In the genomic region with DNA sequence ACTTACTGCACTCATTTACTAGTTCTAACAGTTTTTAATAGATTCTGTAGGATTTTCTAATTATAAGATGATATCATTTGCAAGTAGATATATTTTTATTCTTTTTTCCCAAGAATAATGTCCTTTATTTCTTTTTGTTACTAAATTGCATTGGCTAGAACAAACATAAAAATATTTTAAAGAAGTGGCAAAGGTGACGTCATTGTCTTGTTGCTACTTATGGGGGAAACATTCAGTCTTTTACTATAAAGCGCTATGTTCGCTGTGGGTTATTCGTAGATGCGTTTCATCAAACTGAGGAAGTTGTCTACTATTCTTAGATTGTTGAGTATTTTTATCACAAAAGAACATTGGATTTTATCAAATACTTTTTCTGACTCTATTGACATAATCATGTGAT, we compare ENCODE assay signal across 36 cellular contexts.
"Had no signal": no experiment of that assay in that cellular context is flagged by ENCODE, and none has a peak within 500 bp of the region (broad histone marks: within the 10 kb centered on the region; RNA-seq: fewer than 3 reads in every experiment).

No MANE protein-coding gene starts in this region.

- H3K27ac ChIP-seq: adrenal gland, body of pancreas, brain microvascular endothelial cell, breast epithelium, VCaP had no signal

- H3K4me1 Mint-ChIP-seq: activated B cell treated with CpG ODN at 0.5 μM for 24 hours; activated CD4-positive, alpha-beta T cell treated with anti-CD3 and anti-CD28 coated beads, Interleukin-2, amount 10 ng/mL, durations not matched to agents 24 days and 14 days; activated naive CD8-positive, alpha-beta T cell treated with anti-CD3 and anti-CD28 coated beads for 36 hours; activated T-helper 17 cell treated with anti-CD3 and anti-CD28 coated beads, Interleukin-2, amount 50 U/mL, for 72 hours had no signal

- H3K9me3 ChIP-seq: adrenal gland, body of pancreas, breast epithelium had no signal

- DNase-seq: activated B cell treated with CpG ODN at 0.5 μM for 24 hours; activated CD4-positive, alpha-beta memory T cell treated with anti-CD3 and anti-CD28 coated beads for 36 hours; activated CD4-positive, alpha-beta T cell treated with anti-CD3 and anti-CD28 coated beads for 4 hours; activated CD4-positive, alpha-beta T cell treated with anti-CD3 and anti-CD28 coated beads, Interleukin-2, amount 10 ng/mL, durations not matched to agents 24 days and 14 days; activated CD4-positive, alpha-beta T cell treated with anti-CD3 and anti-CD28 coated beads, Interleukin-2, amount 50 U/mL, for 1 hour; activated CD4-positive, alpha-beta T cell treated with anti-CD3 and anti-CD28 coated beads, Interleukin-2, amount 50 U/mL, for 4 hours; activated CD4-positive, CD25-positive, alpha-beta regulatory T cell treated with anti-CD3 and anti-CD28 coated beads, Interleukin-2, amount 50 U/mL, for 72 hours; activated CD8-positive, alpha-beta memory T cell treated with anti-CD3 and anti-CD28 coated beads, Interleukin-2, amount 50 U/mL, for 4 hours; activated CD8-positive, alpha-beta T cell treated with anti-CD3 and anti-CD28 coated beads for 36 hours; activated effector memory CD4-positive, alpha-beta T cell treated with anti-CD3 and anti-CD28 coated beads, Interleukin-2, amount 50 U/mL, for 16 hours; activated gamma-delta T cell treated with Interleukin-2 at 50 U/mL for 16 hours; activated naive CD4-positive, alpha-beta T cell; activated naive CD4-positive, alpha-beta T cell treated with anti-CD3 and anti-CD28 coated beads for 36 hours; activated naive CD4-positive, alpha-beta T cell treated with anti-CD3 and anti-CD28 coated beads, Interleukin-2, amount 50 U/mL, for 16 hours; activated naive CD8-positive, alpha-beta T cell treated with anti-CD3 and anti-CD28 coated beads for 36 hours; activated T-cell treated with anti-CD3 and anti-CD28 coated beads for 4 hours; activated T-cell treated with anti-CD3 and anti-CD28 coated beads, Interleukin-2, amount 50 U/mL, for 1 hour; activated T-cell treated with anti-CD3 and anti-CD28 coated beads, Interleukin-2, amount 50 U/mL, for 4 hours; activated T-cell treated with anti-CD3 and anti-CD28 coated beads, Interleukin-2, amount 50 U/mL, for 72 hours; adrenal gland; amniotic stem cell; aorta; body of pancreas; brain microvascular endothelial cell; central memory CD4-positive, alpha-beta T cell; T-helper 2 cell; T-helper 9 cell had no signal

- H3K27me3 Mint-ChIP-seq: activated B cell treated with CpG ODN at 0.5 μM for 24 hours; activated CD4-positive, alpha-beta memory T cell treated with anti-CD3 and anti-CD28 coated beads for 36 hours; activated CD4-positive, alpha-beta T cell treated with anti-CD3 and anti-CD28 coated beads, Interleukin-2, amount 10 ng/mL, durations not matched to agents 24 days and 14 days; activated CD8-positive, alpha-beta T cell treated with anti-CD3 and anti-CD28 coated beads for 36 hours; activated naive CD8-positive, alpha-beta T cell treated with anti-CD3 and anti-CD28 coated beads for 36 hours; activated T-helper 17 cell treated with anti-CD3 and anti-CD28 coated beads, Interleukin-2, amount 50 U/mL, for 72 hours had no signal

- FAIRE-seq: astrocyte, TTC549 had no signal

- ATAC-seq: activated CD8-positive, alpha-beta T cell treated with anti-CD3 and anti-CD28 coated beads for 36 hours; activated naive CD4-positive, alpha-beta T cell treated with anti-CD3 and anti-CD28 coated beads, Interleukin-2, amount 50 U/mL, for 72 hours; activated T-cell treated with anti-CD3 and anti-CD28 coated beads, Interleukin-2, amount 50 U/mL, for 4 hours; activated T-cell treated with anti-CD3 and anti-CD28 coated beads, Interleukin-2, amount 50 U/mL, for 72 hours; activated T-helper 17 cell treated with anti-CD3 and anti-CD28 coated beads, Interleukin-2, amount 50 U/mL, for 72 hours; body of pancreas had no signal

- H3K27ac Mint-ChIP-seq: activated B cell treated with CpG ODN at 0.5 μM for 24 hours; activated CD4-positive, alpha-beta memory T cell treated with anti-CD3 and anti-CD28 coated beads for 36 hours; activated CD4-positive, alpha-beta T cell treated with anti-CD3 and anti-CD28 coated beads, Interleukin-2, amount 10 ng/mL, durations not matched to agents 24 days and 14 days; activated CD8-positive, alpha-beta T cell treated with anti-CD3 and anti-CD28 coated beads for 36 hours; activated naive CD4-positive, alpha-beta T cell treated with anti-CD3 and anti-CD28 coated beads for 36 hours; activated naive CD4-positive, alpha-beta T cell treated with anti-CD3 and anti-CD28 coated beads, Interleukin-2, amount 50 U/mL, for 72 hours; activated naive CD8-positive, alpha-beta T cell treated with anti-CD3 and anti-CD28 coated beads for 36 hours; activated T-cell treated with anti-CD3 and anti-CD28 coated beads, Interleukin-2, amount 50 U/mL, for 72 hours; activated T-helper 1 cell treated with anti-CD3 and anti-CD28 coated beads, Interleukin-12 subunit alpha, Interleukin-12 subunit beta, Interleukin-2, Interleukin-4 antibody, amounts not matched to agents 30 ng/mL and 10 ng/mL and 1 ng/mL, durations not matched to agents 14 hours and 24 hours and 36 hours; activated T-helper 17 cell treated with anti-CD3 and anti-CD28 coated beads, Interleukin-2, amount 50 U/mL, for 72 hours; T-helper 1 cell treated with Interleukin-12 subunit alpha and Interleukin-12 subunit beta and Interleukin-4 antibody, amounts not matched to agents 30 μg/mL and 1 μg/mL, for 36 hours; T-helper 2 cell treated with Interferon-gamma antibody and Interleukin-4, amounts not matched to agents 5 μg/mL and 100 μg/mL, for 36 hours had no signal

- H3K4me3 Mint-ChIP-seq: activated B cell treated with CpG ODN at 0.5 μM for 24 hours; activated CD4-positive, alpha-beta memory T cell treated with anti-CD3 and anti-CD28 coated beads for 36 hours; activated CD4-positive, alpha-beta T cell treated with anti-CD3 and anti-CD28 coated beads, Interleukin-2, amount 10 ng/mL, durations not matched to agents 24 days and 14 days; activated CD8-positive, alpha-beta T cell treated with anti-CD3 and anti-CD28 coated beads for 36 hours; activated naive CD4-positive, alpha-beta T cell treated with anti-CD3 and anti-CD28 coated beads for 36 hours; activated naive CD8-positive, alpha-beta T cell treated with anti-CD3 and anti-CD28 coated beads for 36 hours; activated T-cell treated with anti-CD3 and anti-CD28 coated beads, Interleukin-2, amount 50 U/mL, for 4 hours; activated T-cell treated with anti-CD3 and anti-CD28 coated beads, Interleukin-2, amount 50 U/mL, for 72 hours; activated T-helper 1 cell treated with anti-CD3 and anti-CD28 coated beads, Interleukin-12 subunit alpha, Interleukin-12 subunit beta, Interleukin-2, Interleukin-4 antibody, amounts not matched to agents 30 ng/mL and 10 ng/mL and 1 ng/mL, durations not matched to agents 14 hours and 24 hours and 36 hours; activated T-helper 17 cell treated with anti-CD3 and anti-CD28 coated beads, Interleukin-2, amount 50 U/mL, for 72 hours; T-helper 1 cell treated with Interleukin-12 subunit alpha and Interleukin-12 subunit beta and Interleukin-4 antibody, amounts not matched to agents 30 μg/mL and 1 μg/mL, for 36 hours; T-helper 2 cell treated with Interferon-gamma antibody and Interleukin-4, amounts not matched to agents 5 μg/mL and 100 μg/mL, for 36 hours had no signal

- H3K4me1 ChIP-seq: adrenal gland, body of pancreas, breast epithelium had no signal

- H3K27me3 ChIP-seq: adrenal gland, body of pancreas, brain microvascular endothelial cell, breast epithelium had no signal

- H3K4me3 ChIP-seq: adrenal gland, body of pancreas, breast epithelium had no signal

- H3K36me3 ChIP-seq: adrenal gland, brain microvascular endothelial cell, breast epithelium had no signal

- H3K9me3 Mint-ChIP-seq: activated B cell treated with CpG ODN at 0.5 μM for 24 hours; activated CD8-positive, alpha-beta T cell treated with anti-CD3 and anti-CD28 coated beads for 36 hours; activated naive CD8-positive, alpha-beta T cell treated with anti-CD3 and anti-CD28 coated beads for 36 hours had no signal

- H3K36me3 Mint-ChIP-seq: activated CD4-positive, alpha-beta memory T cell treated with anti-CD3 and anti-CD28 coated beads for 36 hours; activated naive CD4-positive, alpha-beta T cell treated with anti-CD3 and anti-CD28 coated beads, Interleukin-2, amount 50 U/mL, for 72 hours; activated naive CD8-positive, alpha-beta T cell treated with anti-CD3 and anti-CD28 coated beads for 36 hours had no signal
